ENCODE assay signal across 10 cellular contexts in the genomic region with DNA sequence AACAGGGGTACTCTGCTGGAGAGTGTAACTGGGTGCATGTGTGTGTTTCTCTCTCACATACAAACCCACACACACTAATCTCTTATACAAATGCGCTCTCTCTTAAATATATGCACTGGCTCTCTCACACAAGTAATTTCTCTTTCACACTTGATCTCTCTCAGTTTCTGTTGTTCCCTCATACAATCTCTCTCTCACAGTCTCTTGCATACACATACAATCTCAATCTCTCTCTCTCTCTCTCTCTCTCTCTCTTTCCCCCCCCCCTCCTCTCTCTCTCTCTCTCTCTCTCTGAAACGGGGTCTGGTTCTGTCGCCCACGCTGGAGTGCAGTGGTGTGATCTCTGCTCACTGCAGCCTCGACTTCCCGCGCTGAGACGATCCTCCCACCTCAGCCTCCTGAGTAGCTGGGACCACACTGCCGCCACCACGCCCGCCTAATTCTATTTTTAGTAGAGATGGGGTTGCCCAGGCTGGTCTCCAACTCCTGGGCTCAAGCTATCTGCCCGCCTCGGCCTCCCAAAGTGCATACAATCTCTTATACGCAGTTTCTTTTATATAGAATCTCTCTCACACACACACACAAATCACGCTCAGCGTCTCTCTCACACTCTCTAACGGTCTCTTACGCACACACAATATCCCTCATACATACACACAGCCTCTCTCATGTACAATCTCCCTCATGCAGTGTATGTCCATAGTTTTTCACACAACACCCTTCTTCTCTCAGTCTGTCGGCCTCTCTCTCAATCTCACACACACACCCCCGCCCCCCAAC. TPM values are rescaled to one million over a fixed set of nuclear protein-coding genes. Genes with fewer than 3 reads are reported as not detected.
DNase-seq lines count a peak whose midpoint lies in the region; ATAC-seq, FAIRE-seq and TF ChIP-seq lines count a peak whose summit lies in the region.
"Had no signal": no experiment of that assay in that cellular context is flagged by ENCODE, and none has a peak within 500 bp of the region (broad histone marks: within the 10 kb centered on the region; RNA-seq: fewer than 3 reads in every experiment).

No MANE protein-coding gene starts in this region.

- peak overlapping the region; percentile 66 for H3K4me3 Mint-ChIP-seq in activated CD4-positive, alpha-beta T cell treated with anti-CD3 and anti-CD28 coated beads, Interleukin-2, amount 10 ng/mL, durations not matched to agents 7 days and 5 days

- peak overlapping the region; percentile 75 for H3K27ac Mint-ChIP-seq in activated CD4-positive, alpha-beta T cell treated with anti-CD3 and anti-CD28 coated beads, Interleukin-2, amount 10 ng/mL, durations not matched to agents 7 days and 5 days

- in situ Hi-C loops in HepG2 (cut with HindIII; ENCODE audit: extremely low pct_ligation_motif_present, low pct_unique_long_range_greater_than_20kb) = no loop called here

- H3K4me2 ChIP-seq in HepG2 (ENCODE audit: low read depth, low read length) = peak overlapping the region; percentile 36; the same call in 1 of the 2 replicates

- CTCF ChIA-PET in activated CD4-positive, alpha-beta T cell treated with anti-CD3 and anti-CD28 coated beads, Interleukin-2, amount 10 ng/mL, durations not matched to agents 7 days and 5 days (lab: Charles Lee) = interaction anchor here (1.5 kb wide), 1 partner anchor 10 kb away, joined by 5 read pairs; no protein-coding TSS in a partner anchor
- CTCF ChIA-PET in HepG2 (lab: Yijun Ruan, JAX; ENCODE audit: low intra/inter-chr PET ratio, low total read pairs) = interaction anchor here (1.2 kb wide), 1 partner anchor 45 kb away, joined by 3 read pairs; no protein-coding TSS in a partner anchor

- H3K9me3 ChIP-seq in adrenal gland (replicated peaks in 1 of 3) = no peaks in the 10 kb centered on the region
- no peaks in the 10 kb centered on the region for H3K9me3 ChIP-seq in HepG2 (ENCODE audit: low read length)
- H3K9me3 ChIP-seq in thyroid gland = no peaks in the 10 kb centered on the region

- no peak for TF ChIP-seq POLR2A in adrenal gland (IDR thresholded peaks at IDR 0.05)
- TF ChIP-seq POLR2A in HepG2 (IDR thresholded peaks at IDR 0.05; ENCODE audit: insufficient read depth in 1 of 2, low read depth in 2 of 2, low read length in 2 of 2) = no peak
- no peak for TF ChIP-seq POLR2A in thyroid gland (IDR thresholded peaks at IDR 0.05)

- H4K20me1 ChIP-seq in HepG2 (ENCODE audit: insufficient read depth, low read length) = no peaks in the 10 kb centered on the region

- DNase-seq in activated CD4-positive, alpha-beta T cell treated with anti-CD3 and anti-CD28 coated beads, Interleukin-2, amount 10 ng/mL, durations not matched to agents 7 days and 5 days = no peak
- DNase-seq in activated CD4-positive, alpha-beta T cell treated with anti-CD3 and anti-CD28 coated beads, Interleukin-2, amount 50 U/mL, for 4 hours = no peak
- DNase-seq in adrenal gland (peak in 4 of 7 donors; percentile 10 to 53 (median 18)), HepG2 (ENCODE audit: low spot score) (no peak), thyroid gland (peak in 1 of 2 donors; percentile 15)
- DNase-seq: DMS79 treated with DMSO at 0.1 percent for 48 hours had no signal

- H3K9ac ChIP-seq in HepG2 (ENCODE audit: insufficient read depth, low read depth, low read length) = no peak overlapping the region

- ATAC-seq in HepG2 (peak; percentile 73; the same call in 2 of the 3 replicates), GM21786 (IDR thresholded peaks at IDR 0.05; ENCODE audit: unreplicated experiment) (no peak), HG02610 (IDR thresholded peaks at IDR 0.05; ENCODE audit: unreplicated experiment) (no peak), GM21360 (IDR thresholded peaks at IDR 0.05; ENCODE audit: unreplicated experiment) (no peak)

- H3K9me3 Mint-ChIP-seq in activated CD4-positive, alpha-beta T cell treated with anti-CD3 and anti-CD28 coated beads, Interleukin-2, amount 10 ng/mL, durations not matched to agents 7 days and 5 days = no peaks in the 10 kb centered on the region

- no peak for TF ChIP-seq EP300 in HepG2 (IDR thresholded peaks at IDR 0.05; ENCODE audit: low read depth in 2 of 2, low read length in 2 of 2)
- TF ChIP-seq EP300 in HepG2 (CRISPR knock-in tag; IDR thresholded peaks at IDR 0.05; ENCODE audit: borderline replicate concordance) = no peak

- POLR2A ChIA-PET in activated CD4-positive, alpha-beta T cell treated with anti-CD3 and anti-CD28 coated beads, Interleukin-2, amount 10 ng/mL, durations not matched to agents 7 days and 5 days (lab: Charles Lee) = no interaction called here
- POLR2A ChIA-PET in HepG2 (lab: Yijun Ruan, JAX) = no interaction called here

- H3K27ac ChIP-seq in adrenal gland = peak overlapping the region in 4 of 5 donors; percentile 46 to 87 (median 85)
- H3K27ac ChIP-seq in HepG2 (ENCODE audit: extremely low read length, insufficient read depth, low read length) = no peak overlapping the region
- H3K27ac ChIP-seq in thyroid gland = peak overlapping the region in 2 of 3 donors; percentile 87 to 89

- H3K4me3 ChIP-seq in adrenal gland (peak overlapping the region in 2 of 4 donors; percentile 76 to 92), HepG2 (replicated peaks in 1 of 3; ENCODE audit: insufficient read depth in 1 of 3, low read depth in 2 of 3, low read length in 3 of 3) (peak overlapping the region in 1 of 3 experiments; percentile 7; a peak in 3 of 6 replicates), thyroid gland (replicated peaks in 1 of 3) (no peak overlapping the region)

- peaks cover 46% of the 10 kb centered on the region for H3K4me1 Mint-ChIP-seq in activated CD4-positive, alpha-beta T cell treated with anti-CD3 and anti-CD28 coated beads, Interleukin-2, amount 10 ng/mL, durations not matched to agents 7 days and 5 days

- TF ChIP-seq CTCF in adrenal gland (IDR thresholded peaks at IDR 0.05) = no peak
- no peak for TF ChIP-seq CTCF in HepG2 (CRISPR knock-in tag; IDR thresholded peaks at IDR 0.05)
- TF ChIP-seq CTCF in thyroid gland (IDR thresholded peaks at IDR 0.05) = no peak

- WGBS in adrenal gland, 4 donors = 53 to 61% (median 56%) methylated on average over 20 of the region's 20 CpGs
- WGBS in HepG2 (ENCODE audit: low lambda C conversion rate) = 69% methylated on average over 20 of the region's 20 CpGs
- WGBS in thyroid gland, 2 donors = 65 to 71% methylated on average over 20 of the region's 20 CpGs

- H3K4me1 ChIP-seq in adrenal gland (replicated peaks in 1 of 2) (peaks cover 3 to 25% of the 10 kb centered on the region in 2 donors), HepG2 (ENCODE audit: insufficient read depth, low read length) (peaks cover 35% of the 10 kb centered on the region), thyroid gland (peaks cover 0 to 7% of the 10 kb centered on the region in 2 donors)

- no peaks in the 10 kb centered on the region for H3K36me3 Mint-ChIP-seq in activated CD4-positive, alpha-beta T cell treated with anti-CD3 and anti-CD28 coated beads, Interleukin-2, amount 10 ng/mL, durations not matched to agents 7 days and 5 days (ENCODE audit: low read depth)

- FAIRE-seq in HepG2 (lab: Jason Lieb, UNC) = no peak

- H3K27me3 Mint-ChIP-seq in activated CD4-positive, alpha-beta T cell treated with anti-CD3 and anti-CD28 coated beads, Interleukin-2, amount 10 ng/mL, durations not matched to agents 7 days and 5 days = no peaks in the 10 kb centered on the region

- BruUV-seq in HepG2 (replicated peaks; lab: Mats Ljungman, UMichigan) = no TSS peak

- TF ChIP-seq RAD21 in HepG2 (CRISPR knock-in tag; IDR thresholded peaks at IDR 0.05) = no peak

- no peaks in the 10 kb centered on the region for H3K27me3 ChIP-seq in adrenal gland
- no peaks in the 10 kb centered on the region; a peak in 1 of 5 replicates for H3K27me3 ChIP-seq in HepG2 (ENCODE audit: control insufficient read depth in 1 of 2, insufficient read depth in 2 of 2, low read length in 2 of 2)
- no peaks in the 10 kb centered on the region for H3K27me3 ChIP-seq in thyroid gland

- no peak overlapping the region for H2AFZ ChIP-seq in HepG2 (ENCODE audit: low read length)

- intact Hi-C loops in adrenal gland (cut with DNase I) (loop anchor here in 1 of 2 donors (10.0 kb wide), 1 partner anchor 90 kb away; a partner anchor contains a TSS), HepG2 (cut with micrococcal nuclease; ENCODE audit: unreplicated experiment) (loop anchor here (1.0 to 2.0 kb wide), 2 partner anchors 32 to 91 kb away; no protein-coding TSS in a partner anchor), thyroid gland (cut with DNase I) (loop anchor here (5.0 kb wide), 1 partner anchor 93 kb away; no protein-coding TSS in a partner anchor)

- H3K79me2 ChIP-seq in HepG2 (ENCODE audit: insufficient read depth, low read length) = no peaks in the 10 kb centered on the region

- H3K36me3 ChIP-seq in adrenal gland (replicated peaks in 1 of 2) (no peaks in the 10 kb centered on the region), HepG2 (replicated peaks in 1 of 2; ENCODE audit: control insufficient read depth in 1 of 2, insufficient read depth in 2 of 2, low read length in 2 of 2) (no peaks in the 10 kb centered on the region), thyroid gland (no peaks in the 10 kb centered on the region)

RNA-seq across cellular contexts. Expression of a gene that starts 0.5 kb away (rescaled TPM):
- total RNA-seq in activated CD4-positive, alpha-beta T cell treated with anti-CD3 and anti-CD28 coated beads, Interleukin-2, amount 10 ng/mL, durations not matched to agents 7 days and 5 days = 1 to 10 TPM; 1.2 to 1.5 TPM
- total RNA-seq in adrenal gland = 1 to 10 TPM; 1.9 to 4.6 (median 2.6) TPM
- polyA plus RNA-seq in adrenal gland = 1 to 10 TPM; 2.7 to 3.2 (median 2.9) TPM
- total RNA-seq in HepG2 (2016; rRNA removed; fragmentation: Illumina TruSeq; extraction: Trizol) = 0.69 and 0.74 TPM in 2 replicates
- 0.26 and 0.30 TPM in 2 replicates for total RNA-seq in HepG2 (2016; cell fraction: cytosol; rRNA removed; fragmentation: Illumina TruSeq; extraction: Trizol; ENCODE audit: low read depth)
- total RNA-seq in HepG2 (2016; cell fraction: insoluble cytoplasmic fraction; rRNA removed; fragmentation: Illumina TruSeq; extraction: Trizol) = 0.59 and 0.67 TPM in 2 replicates
- total RNA-seq in HepG2 (2016; cell fraction: membrane; rRNA removed; fragmentation: Illumina TruSeq; extraction: Trizol) = 0.86 and 0.96 TPM in 2 replicates
- 0.59 and 0.60 TPM in 2 replicates for total RNA-seq in HepG2 (2016; cell fraction: nucleus; rRNA removed; fragmentation: Illumina TruSeq; extraction: Trizol)
- polyA plus RNA-seq in HepG2 (2011; rRNA removed) = 0.61 and 0.71 TPM in 2 replicates
- polyA plus RNA-seq in HepG2 (2011; cell fraction: cytosol; rRNA removed) = 0.25 and 0.51 TPM in 2 replicates
- polyA plus RNA-seq in HepG2 (2011; cell fraction: nucleus; rRNA removed) = 0.18 and 0.38 TPM in 2 replicates
- polyA plus RNA-seq in HepG2 (2012) = 1.4 and 1.7 TPM in 2 replicates
- 0.61 and 0.63 TPM in 2 replicates for polyA plus RNA-seq in HepG2 (2016; cell fraction: cytosol; fragmentation: Illumina TruSeq; extraction: Trizol; ENCODE audit: low read depth)
- 1.6 and 1.8 TPM in 2 replicates for polyA plus RNA-seq in HepG2 (2016; cell fraction: insoluble cytoplasmic fraction; fragmentation: Illumina TruSeq; extraction: Trizol; ENCODE audit: low read depth)
- 1.3 and 1.4 TPM in 2 replicates for polyA plus RNA-seq in HepG2 (2016; cell fraction: membrane; fragmentation: Illumina TruSeq; extraction: Trizol; ENCODE audit: low read depth)
- polyA plus RNA-seq in HepG2 (2016; cell fraction: nucleus; fragmentation: Illumina TruSeq; extraction: Trizol; ENCODE audit: insufficient read depth, low read depth) = 1.5 and 1.8 TPM in 2 replicates
- polyA minus RNA-seq in HepG2 (2011; rRNA and poly(A)+ RNA removed; ENCODE audit: low replicate concordance) = 0.32 and 1.2 TPM in 2 replicates
- polyA minus RNA-seq in HepG2 (2011; cell fraction: cytosol; rRNA and poly(A)+ RNA removed) = 0.26 and 0.49 TPM in 2 replicates
- 1.0 and 1.1 TPM in 2 replicates for polyA minus RNA-seq in HepG2 (2011; cell fraction: nucleus; rRNA and poly(A)+ RNA removed)
- 1 to 10 TPM; 3.4 to 9.9 (median 5.8) TPM for total RNA-seq in thyroid gland
- total RNA-seq: M059J had no signal

Comparison
In these comparisons a context has a peak if more than half of its experiments do, and no peak if none do; other contexts are left out.
1. DNase-seq: peak in adrenal gland (4 of 7); none in activated CD4-positive, alpha-beta T cell treated with anti-CD3 and anti-CD28 coated beads, Interleukin-2, amount 10 ng/mL, durations not matched to agents 7 days and 5 days (single experiment), activated CD4-positive, alpha-beta T cell treated with anti-CD3 and anti-CD28 coated beads, Interleukin-2, amount 50 U/mL, for 4 hours (0 of 2) and HepG2 (single experiment).